Comparison of ENCODE assay signal across 10 cellular contexts in genomic region chr12:83389237-83389996, GRCh38.
A peak's percentile ranks its signal among the peaks of the same experiment; 100 is the strongest.
DNase-seq lines count a peak whose midpoint lies in the region; ATAC-seq and TF ChIP-seq lines count a peak whose summit lies in the region.
"Had no signal": no experiment of that assay in that cellular context is flagged by ENCODE, and none has a peak within 500 bp of the region (broad histone marks: within the 10 kb centered on the region; RNA-seq: fewer than 3 reads in every experiment).

No MANE protein-coding gene starts in this region.

- peak; percentile 32 for ATAC-seq in activated T-helper 17 cell treated with anti-CD3 and anti-CD28 coated beads, Interleukin-2, amount 50 U/mL, for 72 hours (replicated peaks)
- no peak for ATAC-seq in GM21390 (IDR thresholded peaks at IDR 0.05; ENCODE audit: unreplicated experiment)
- ATAC-seq: left lung had no signal

- H3K4me1 Mint-ChIP-seq in activated T-helper 17 cell treated with anti-CD3 and anti-CD28 coated beads, Interleukin-2, amount 50 U/mL, for 72 hours = no peaks in the 10 kb centered on the region
- H3K4me1 Mint-ChIP-seq in nephron progenitor cell = no peaks in the 10 kb centered on the region
- no peaks in the 10 kb centered on the region for H3K4me1 Mint-ChIP-seq in activated CD4-positive, alpha-beta T cell treated with anti-CD3 and anti-CD28 coated beads, Interleukin-2, amount 10 ng/mL, durations not matched to agents 7 days and 5 days

- no peaks in the 10 kb centered on the region for H3K9me3 Mint-ChIP-seq in activated T-helper 17 cell treated with anti-CD3 and anti-CD28 coated beads, Interleukin-2, amount 50 U/mL, for 72 hours
- H3K9me3 Mint-ChIP-seq in nephron progenitor cell = no peaks in the 10 kb centered on the region
- no peaks in the 10 kb centered on the region for H3K9me3 Mint-ChIP-seq in activated CD4-positive, alpha-beta T cell treated with anti-CD3 and anti-CD28 coated beads, Interleukin-2, amount 10 ng/mL, durations not matched to agents 7 days and 5 days

- DNase-seq in GM13977 (ENCODE audit: low spot score) (no peak), HPDE6-E6E7 (ENCODE audit: extremely low spot score) (peak; percentile 5), nephron progenitor cell (peak; percentile 33), NCI-H446 treated with DMSO at 0.1 percent for 48 hours (lab: John Stamatoyannopoulos, UW) (no peak), GM03348 (ENCODE audit: low spot score) (no peak)
- DNase-seq in activated CD4-positive, alpha-beta T cell treated with anti-CD3 and anti-CD28 coated beads, Interleukin-2, amount 10 ng/mL, durations not matched to agents 7 days and 5 days = no peak
- DNase-seq: stimulated activated CD4-positive, alpha-beta T cell treated with anti-CD3 and anti-CD28 coated beads, Interleukin-4, amount 100 ng/mL, for 24 hours had no signal

- peaks cover 6% of the 10 kb centered on the region for H3K27me3 Mint-ChIP-seq in activated T-helper 17 cell treated with anti-CD3 and anti-CD28 coated beads, Interleukin-2, amount 50 U/mL, for 72 hours
- H3K27me3 Mint-ChIP-seq in nephron progenitor cell (ENCODE audit: low read depth, poor library complexity) = no peaks in the 10 kb centered on the region
- H3K27me3 Mint-ChIP-seq in activated CD4-positive, alpha-beta T cell treated with anti-CD3 and anti-CD28 coated beads, Interleukin-2, amount 10 ng/mL, durations not matched to agents 7 days and 5 days = no peaks in the 10 kb centered on the region

- in situ Hi-C loops in GM13977 (cut with MboI; ENCODE audit: low pct_unique_long_range_greater_than_20kb, low sequenced_read_pairs, unreplicated experiment) = no loop called here

- POLR2A ChIA-PET in activated CD4-positive, alpha-beta T cell treated with anti-CD3 and anti-CD28 coated beads, Interleukin-2, amount 10 ng/mL, durations not matched to agents 7 days and 5 days (lab: Charles Lee) = no interaction called here

- TF ChIP-seq CTCF in GM13977 (IDR thresholded peaks at IDR 0.05; ENCODE audit: extremely low read depth, insufficient read depth, missing control alignments) (peak; percentile 32), nephron progenitor cell (IDR thresholded peaks at IDR 0.05) (peak; percentile 52)

- no peaks in the 10 kb centered on the region for H3K36me3 Mint-ChIP-seq in activated T-helper 17 cell treated with anti-CD3 and anti-CD28 coated beads, Interleukin-2, amount 50 U/mL, for 72 hours (ENCODE audit: low read depth)
- H3K36me3 Mint-ChIP-seq in nephron progenitor cell (ENCODE audit: low read depth) = no peaks in the 10 kb centered on the region
- H3K36me3 Mint-ChIP-seq in activated CD4-positive, alpha-beta T cell treated with anti-CD3 and anti-CD28 coated beads, Interleukin-2, amount 10 ng/mL, durations not matched to agents 7 days and 5 days (ENCODE audit: low read depth) = no peaks in the 10 kb centered on the region

- CTCF ChIA-PET in activated CD4-positive, alpha-beta T cell treated with anti-CD3 and anti-CD28 coated beads, Interleukin-2, amount 10 ng/mL, durations not matched to agents 7 days and 5 days (lab: Charles Lee) = no interaction called here

- H3K4me3 Mint-ChIP-seq in activated T-helper 17 cell treated with anti-CD3 and anti-CD28 coated beads, Interleukin-2, amount 50 U/mL, for 72 hours = no peak overlapping the region
- no peak overlapping the region for H3K4me3 Mint-ChIP-seq in nephron progenitor cell
- H3K4me3 Mint-ChIP-seq in activated CD4-positive, alpha-beta T cell treated with anti-CD3 and anti-CD28 coated beads, Interleukin-2, amount 10 ng/mL, durations not matched to agents 7 days and 5 days = no peak overlapping the region

- H3K27ac Mint-ChIP-seq in activated T-helper 17 cell treated with anti-CD3 and anti-CD28 coated beads, Interleukin-2, amount 50 U/mL, for 72 hours = no peak overlapping the region
- no peak overlapping the region for H3K27ac Mint-ChIP-seq in nephron progenitor cell
- H3K27ac Mint-ChIP-seq in activated CD4-positive, alpha-beta T cell treated with anti-CD3 and anti-CD28 coated beads, Interleukin-2, amount 10 ng/mL, durations not matched to agents 7 days and 5 days = no peak overlapping the region

Comparison
In these comparisons a context has a peak if more than half of its experiments do, and no peak if none do; other contexts are left out.
1. DNase-seq: peak in HPDE6-E6E7 (single experiment) and nephron progenitor cell (single experiment); none in GM13977 (single experiment), NCI-H446 treated with DMSO at 0.1 percent for 48 hours (single experiment), GM03348 (single experiment) and activated CD4-positive, alpha-beta T cell treated with anti-CD3 and anti-CD28 coated beads, Interleukin-2, amount 10 ng/mL, durations not matched to agents 7 days and 5 days (single experiment).